Comparison of ENCODE assay signal across 9 cellular contexts in genomic region chr5:133240425-133241091, GRCh38.
A peak's percentile ranks its signal among the peaks of the same experiment; 100 is the strongest.
DNase-seq lines count a peak whose midpoint lies in the region; ATAC-seq, FAIRE-seq and TF ChIP-seq lines count a peak whose summit lies in the region.
"Had no signal": no experiment of that assay in that cellular context is flagged by ENCODE, and none has a peak within 500 bp of the region (broad histone marks: within the 10 kb centered on the region; RNA-seq: fewer than 3 reads in every experiment).

No MANE protein-coding gene starts in this region.

- in situ Hi-C loops in Panc1 (cut with HindIII; ENCODE audit: low pct_unique_long_range_greater_than_20kb, low sequenced_read_pairs), result no loop called here

- H3K4me3 ChIP-seq in Panc1 (ENCODE audit: low read depth in 2 of 2, low read length in 2 of 2), result no peak overlapping the region
- no peak overlapping the region for H3K4me3 ChIP-seq in pancreas

- H3K36me3 Mint-ChIP-seq in activated CD4-positive, alpha-beta T cell treated with anti-CD3 and anti-CD28 coated beads, Interleukin-2, amount 10 ng/mL, durations not matched to agents 24 days and 14 days (ENCODE audit: low read depth), result no peaks in the 10 kb centered on the region
- no peaks in the 10 kb centered on the region for H3K36me3 Mint-ChIP-seq in dendritic cell treated with granulocyte-macrophage colony-stimulating factor and Interleukin-4, amounts not matched to agents 40 ng/mL and 50 ng/mL, for 4 days (ENCODE audit: low read depth)

- no peaks in the 10 kb centered on the region for H3K9me3 Mint-ChIP-seq in activated CD4-positive, alpha-beta T cell treated with anti-CD3 and anti-CD28 coated beads, Interleukin-2, amount 10 ng/mL, durations not matched to agents 24 days and 14 days
- no peaks in the 10 kb centered on the region for H3K9me3 Mint-ChIP-seq in dendritic cell treated with granulocyte-macrophage colony-stimulating factor and Interleukin-4, amounts not matched to agents 40 ng/mL and 50 ng/mL, for 4 days

- peak; percentile 67 for DNase-seq in activated CD4-positive, alpha-beta T cell treated with anti-CD3 and anti-CD28 coated beads, Interleukin-2, amount 10 ng/mL, durations not matched to agents 24 days and 14 days
- DNase-seq in activated CD4-positive, alpha-beta T cell treated with anti-CD3 and anti-CD28 coated beads, Interleukin-2, amount 50 U/mL, for 1 hour, result no peak
- DNase-seq in Panc1 (ENCODE audit: low read depth, low spot score), result peak; percentile 94
- DNase-seq in pancreas, result no peak
- DNase-seq: DND-41 had no signal

- no peak for FAIRE-seq in pancreas (lab: Jason Lieb, UNC)

- H3K27ac ChIP-seq in Panc1 (ENCODE audit: low read length), result peak overlapping the region; percentile 75
- no peak overlapping the region for H3K27ac ChIP-seq in pancreas

- no peak overlapping the region for H3K4me3 Mint-ChIP-seq in activated CD4-positive, alpha-beta T cell treated with anti-CD3 and anti-CD28 coated beads, Interleukin-2, amount 10 ng/mL, durations not matched to agents 24 days and 14 days
- H3K4me3 Mint-ChIP-seq in dendritic cell treated with granulocyte-macrophage colony-stimulating factor and Interleukin-4, amounts not matched to agents 40 ng/mL and 50 ng/mL, for 4 days, result no peak overlapping the region

- intact Hi-C loops in activated CD4-positive, alpha-beta T cell treated with anti-CD3 and anti-CD28 coated beads, Interleukin-2, amount 10 ng/mL, durations not matched to agents 24 days and 14 days (cut with micrococcal nuclease), result no loop called here
- intact Hi-C loops in Panc1 (cut with micrococcal nuclease; ENCODE audit: unreplicated experiment) (no loop called here), pancreas (cut with DNase I) (no loop called here)
- intact Hi-C loops in dendritic cell treated with granulocyte-macrophage colony-stimulating factor and Interleukin-4, amounts not matched to agents 40 ng/mL and 50 ng/mL, for 4 days (cut with micrococcal nuclease), result no loop called here

- peaks cover 35% of the 10 kb centered on the region for H3K4me1 ChIP-seq in Panc1 (ENCODE audit: control insufficient read depth, insufficient read depth, low read length)
- H3K4me1 ChIP-seq in pancreas, result no peaks in the 10 kb centered on the region

- ATAC-seq in HG02852 (IDR thresholded peaks at IDR 0.05; ENCODE audit: unreplicated experiment) (peak; percentile 67), Panc1 (peak; percentile 88), pancreas (peak in 3 of 4 donors; percentile 58 to 72 (median 67)), HG02938 (IDR thresholded peaks at IDR 0.05; ENCODE audit: unreplicated experiment) (no peak), HG02840 (IDR thresholded peaks at IDR 0.05; ENCODE audit: low FRiP score, unreplicated experiment) (no peak)

- H3K9me3 ChIP-seq in Panc1 (ENCODE audit: control insufficient read depth, insufficient read depth, low read depth, low read length), result no peaks in the 10 kb centered on the region
- H3K9me3 ChIP-seq in pancreas, result no peaks in the 10 kb centered on the region

- H3K27me3 ChIP-seq in Panc1 (ENCODE audit: control insufficient read depth, insufficient read depth, low read length) (no peaks in the 10 kb centered on the region), pancreas (no peaks in the 10 kb centered on the region)

- WGBS in pancreas, 2 donors, result 90 to 93% methylated on average over 9 of the region's 9 CpGs

- CTCF ChIA-PET in Panc1 (lab: Charles Lee), result interaction anchor here (0.5 to 0.6 kb wide), 2 partner anchors 160 to 700 kb away, joined by 3 to 4 read pairs; no protein-coding TSS in a partner anchor

- TF ChIP-seq CTCF in Panc1 (IDR thresholded peaks at IDR 0.05) (no peak), pancreas (IDR thresholded peaks at IDR 0.05) (no peak)

- no peak overlapping the region for H3K27ac Mint-ChIP-seq in activated CD4-positive, alpha-beta T cell treated with anti-CD3 and anti-CD28 coated beads, Interleukin-2, amount 10 ng/mL, durations not matched to agents 24 days and 14 days
- H3K27ac Mint-ChIP-seq in dendritic cell treated with granulocyte-macrophage colony-stimulating factor and Interleukin-4, amounts not matched to agents 40 ng/mL and 50 ng/mL, for 4 days, result peak overlapping the region; percentile 40

- no TSS peak for BruUV-seq in Panc1 (replicated peaks; lab: Mats Ljungman, UMichigan)

- POLR2A ChIA-PET in Panc1 (lab: Charles Lee), result no interaction called here

- no peaks in the 10 kb centered on the region for H3K27me3 Mint-ChIP-seq in activated CD4-positive, alpha-beta T cell treated with anti-CD3 and anti-CD28 coated beads, Interleukin-2, amount 10 ng/mL, durations not matched to agents 24 days and 14 days
- peaks cover 8% of the 10 kb centered on the region for H3K27me3 Mint-ChIP-seq in dendritic cell treated with granulocyte-macrophage colony-stimulating factor and Interleukin-4, amounts not matched to agents 40 ng/mL and 50 ng/mL, for 4 days

- peaks cover 18% of the 10 kb centered on the region for H3K4me1 Mint-ChIP-seq in activated CD4-positive, alpha-beta T cell treated with anti-CD3 and anti-CD28 coated beads, Interleukin-2, amount 10 ng/mL, durations not matched to agents 24 days and 14 days
- peaks cover 12% of the 10 kb centered on the region for H3K4me1 Mint-ChIP-seq in dendritic cell treated with granulocyte-macrophage colony-stimulating factor and Interleukin-4, amounts not matched to agents 40 ng/mL and 50 ng/mL, for 4 days (ENCODE audit: low read depth)

- no peaks in the 10 kb centered on the region for H3K36me3 ChIP-seq in Panc1 (ENCODE audit: control insufficient read depth, insufficient read depth, low read length)
- no peaks in the 10 kb centered on the region for H3K36me3 ChIP-seq in pancreas

Comparison
In these comparisons a context has a peak if more than half of its experiments do, and no peak if none do; other contexts are left out.
1. DNase-seq: peak in activated CD4-positive, alpha-beta T cell treated with anti-CD3 and anti-CD28 coated beads, Interleukin-2, amount 10 ng/mL, durations not matched to agents 24 days and 14 days (single experiment) and Panc1 (single experiment); none in activated CD4-positive, alpha-beta T cell treated with anti-CD3 and anti-CD28 coated beads, Interleukin-2, amount 50 U/mL, for 1 hour (single experiment) and pancreas (0 of 6).
2. ATAC-seq: peak in HG02852 (single experiment), Panc1 (single experiment) and pancreas (3 of 4); none in HG02938 (single experiment) and HG02840 (single experiment).